8 cellular contexts compared by ENCODE assay signal in the genomic region with DNA sequence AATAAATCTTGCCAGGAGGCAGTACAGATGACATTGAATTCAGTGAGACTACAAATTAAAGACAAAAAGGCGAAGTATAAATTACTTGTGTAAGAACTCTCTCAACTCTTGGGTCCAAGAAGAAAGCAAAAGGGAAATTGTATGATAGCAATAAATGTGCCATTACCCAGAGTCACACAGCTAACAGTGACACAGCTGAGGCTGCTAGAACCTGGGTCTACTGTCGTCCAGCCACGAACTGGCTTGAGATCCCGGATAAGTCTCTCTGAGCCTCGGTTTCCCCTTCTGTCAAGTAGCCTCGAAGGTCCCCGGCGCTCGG. TPM values are rescaled to one million over a fixed set of nuclear protein-coding genes. Genes with fewer than 3 reads are reported as not detected.
A peak's percentile ranks its signal among the peaks of the same experiment; 100 is the strongest.
DNase-seq lines count a peak whose midpoint lies in the region; ATAC-seq, FAIRE-seq and TF ChIP-seq lines count a peak whose summit lies in the region.

No MANE protein-coding gene starts in this region.

- peak overlapping the region; percentile 82 for H3K9ac ChIP-seq in astrocyte (ENCODE audit: low read length)

- H3K4me1 ChIP-seq in ACC112 (ENCODE audit: control insufficient read depth, insufficient read depth, low read length, unreplicated experiment) (peaks cover 22% of the 10 kb centered on the region), astrocyte (ENCODE audit: insufficient read depth, low read length) (peaks cover 12% of the 10 kb centered on the region)

- H3K4me3 ChIP-seq in ACC112 (ENCODE audit: low read depth, low read length) (peak overlapping the region; percentile 99), astrocyte (ENCODE audit: insufficient read depth, low read depth, low read length) (peak overlapping the region; percentile 72)

- peaks cover 3% of the 10 kb centered on the region for H3K36me3 Mint-ChIP-seq in astrocyte (ENCODE audit: low read depth, unreplicated experiment)
- no peaks in the 10 kb centered on the region for H3K36me3 Mint-ChIP-seq in memory B cell

- H3K36me3 ChIP-seq in ACC112 (ENCODE audit: insufficient read depth, low read length): no peaks in the 10 kb centered on the region
- H3K36me3 ChIP-seq in astrocyte (ENCODE audit: insufficient read depth, low read length): no peaks in the 10 kb centered on the region

- peaks cover 34% of the 10 kb centered on the region for H4K20me1 ChIP-seq in astrocyte (ENCODE audit: insufficient read depth, low read length)

- H3K27ac Mint-ChIP-seq in astrocyte (ENCODE audit: unreplicated experiment) (peak overlapping the region; percentile 63), memory B cell (no peak overlapping the region)

- H3K27me3 ChIP-seq in ACC112 (ENCODE audit: insufficient read depth, low read length) (no peaks in the 10 kb centered on the region), astrocyte (ENCODE audit: insufficient read depth, low read length) (peaks cover 8% of the 10 kb centered on the region)

- peak overlapping the region; percentile 88 for H2AFZ ChIP-seq in ACC112 (ENCODE audit: low read length, unreplicated experiment)
- peak overlapping the region; percentile 81 for H2AFZ ChIP-seq in astrocyte (ENCODE audit: low read depth, low read length)

- H3K4me1 Mint-ChIP-seq in astrocyte (ENCODE audit: low read depth, unreplicated experiment) (peaks cover 32% of the 10 kb centered on the region), memory B cell (peaks cover 10% of the 10 kb centered on the region)

- FAIRE-seq in astrocyte (lab: Jason Lieb, UNC): no peak

- H3K27ac ChIP-seq in ACC112 (ENCODE audit: low read depth, low read length): no peak overlapping the region
- no peak overlapping the region for H3K27ac ChIP-seq in astrocyte (ENCODE audit: low read depth, low read length)

- ATAC-seq in HG02571 (IDR thresholded peaks at IDR 0.05; ENCODE audit: unreplicated experiment) (peak; percentile 15), memory B cell (ENCODE audit: low read depth) (peak; percentile 27), HG03520 (IDR thresholded peaks at IDR 0.05; ENCODE audit: unreplicated experiment) (no peak)

- H3K9me3 Mint-ChIP-seq in astrocyte (ENCODE audit: unreplicated experiment) (no peaks in the 10 kb centered on the region), memory B cell (no peaks in the 10 kb centered on the region)

- DNase-seq in astrocyte (ENCODE audit: low read depth): no peak
- DNase-seq in memory B cell (ENCODE audit: low spot score in 2 of 2): no peak
- no peak for DNase-seq in GM10266 (ENCODE audit: extremely low spot score)
- no peak for DNase-seq in AML-193 (lab: John Stamatoyannopoulos, UW)
- no peak for DNase-seq in stimulated activated CD4-positive, alpha-beta T cell treated with anti-CD3 and anti-CD28 coated beads, Interleukin-1b, Interleukin-23, amount 100 ng/mL, for 48 hours

- TF ChIP-seq CTCF in astrocyte (IDR thresholded peaks at IDR 0.05; ENCODE audit: insufficient read depth, low read depth, low read length) (no peak), GM10266 (IDR thresholded peaks at IDR 0.05; ENCODE audit: control insufficient read depth, insufficient read depth, low read depth, missing control alignments) (no peak)

- H3K4me2 ChIP-seq in astrocyte (ENCODE audit: low read length): peak overlapping the region; percentile 87

- no peaks in the 10 kb centered on the region for H3K9me3 ChIP-seq in astrocyte (ENCODE audit: insufficient read depth, low read depth, low read length)

- H3K27me3 Mint-ChIP-seq in astrocyte (ENCODE audit: low read depth, unreplicated experiment) (no peaks in the 10 kb centered on the region), memory B cell (peaks cover 13% of the 10 kb centered on the region)

- H3K79me2 ChIP-seq in ACC112 (ENCODE audit: control insufficient read depth, insufficient read depth, low read length, unreplicated experiment) (peaks cover 36% of the 10 kb centered on the region), astrocyte (ENCODE audit: insufficient read depth, low read length) (peaks cover 44% of the 10 kb centered on the region)

- H3K4me3 Mint-ChIP-seq in astrocyte (ENCODE audit: unreplicated experiment): peak overlapping the region; percentile 94
- H3K4me3 Mint-ChIP-seq in memory B cell: peak overlapping the region; percentile 94

RNA-seq across cellular contexts. Expression of gene ROR1, which starts 0.4 kb away (rescaled TPM):
- 38.3 and 40.5 TPM in 2 replicates for total RNA-seq in astrocyte
